Comparison of ENCODE assay signal across 14 cellular contexts in genomic region chr7:36261019-36261754, GRCh38.
A peak's percentile ranks its signal among the peaks of the same experiment; 100 is the strongest.
DNase-seq lines count a peak whose midpoint lies in the region; ATAC-seq and TF ChIP-seq lines count a peak whose summit lies in the region.
"Had no signal": no experiment of that assay in that cellular context is flagged by ENCODE, and none has a peak within 500 bp of the region (broad histone marks: within the 10 kb centered on the region; RNA-seq: fewer than 3 reads in every experiment).

No MANE protein-coding gene starts in this region.

- no peaks in the 10 kb centered on the region for H3K4me1 Mint-ChIP-seq in MCF 10A (ENCODE audit: insufficient read depth, unreplicated experiment)

- peak; percentile 20 for DNase-seq in AG04450 (ENCODE audit: low read depth, low spot score)
- DNase-seq in LNCaP clone FGC (ENCODE audit: low read depth) = peak; percentile 94
- peak; percentile 61 for DNase-seq in iris pigment epithelial cell (ENCODE audit: low read depth)
- no peak for DNase-seq in NCI-H128 (lab: John Stamatoyannopoulos, UW; ENCODE audit: unreplicated experiment)
- no peak for DNase-seq in MCF 10A (ENCODE audit: unreplicated experiment)
- DNase-seq: activated CD4-positive, alpha-beta memory T cell treated with anti-CD3 and anti-CD28 coated beads for 36 hours; CD4-positive, CD25-positive, alpha-beta regulatory T cell; kidney glomerular epithelial cell; posterior cingulate gyrus had no signal

- H3K4me3 ChIP-seq in AG04450 (ENCODE audit: low read depth, low read length) = no peak overlapping the region
- no peak overlapping the region for H3K4me3 ChIP-seq in LNCaP clone FGC (ENCODE audit: low read depth, low read length)
- H3K4me3 ChIP-seq: SJSA1 had no signal

- no peaks in the 10 kb centered on the region for H3K27me3 Mint-ChIP-seq in MCF 10A (ENCODE audit: insufficient read depth, unreplicated experiment)
- H3K27me3 Mint-ChIP-seq: activated CD4-positive, alpha-beta memory T cell treated with anti-CD3 and anti-CD28 coated beads for 36 hours; CD4-positive, CD25-positive, alpha-beta regulatory T cell had no signal

- H3K4me3 Mint-ChIP-seq in MCF 10A (ENCODE audit: unreplicated experiment) = no peak overlapping the region
- H3K4me3 Mint-ChIP-seq: activated CD4-positive, alpha-beta memory T cell treated with anti-CD3 and anti-CD28 coated beads for 36 hours; CD4-positive, CD25-positive, alpha-beta regulatory T cell had no signal

- BruUV-seq in MCF 10A (replicated peaks; lab: Mats Ljungman, UMichigan) = no TSS peak

- no peaks in the 10 kb centered on the region for H3K36me3 Mint-ChIP-seq in MCF 10A (ENCODE audit: insufficient read depth, unreplicated experiment)
- H3K36me3 Mint-ChIP-seq: activated CD4-positive, alpha-beta memory T cell treated with anti-CD3 and anti-CD28 coated beads for 36 hours; CD4-positive, CD25-positive, alpha-beta regulatory T cell had no signal

- H3K9me3 Mint-ChIP-seq in MCF 10A (ENCODE audit: unreplicated experiment) = peaks cover 3% of the 10 kb centered on the region

- H3K9me3 ChIP-seq in AG04450 (ENCODE audit: control insufficient read depth, insufficient read depth, low read length) = no peaks in the 10 kb centered on the region
- H3K9me3 ChIP-seq: SJSA1 had no signal

- peak overlapping the region; percentile 41 for H3K27ac ChIP-seq in AG04450 (ENCODE audit: low read depth, low read length)
- H3K27ac ChIP-seq: SJSA1 had no signal

- intact Hi-C loops in MCF 10A (cut with micrococcal nuclease) = no loop called here

- POLR2A ChIA-PET in AG04450 (lab: Yijun Ruan, JAX) (no interaction called here), MCF 10A (lab: Yijun Ruan, JAX) (interaction anchor here (0.6 kb wide), 1 partner anchor 181 kb away, joined by 3 read pairs; no protein-coding TSS in a partner anchor)

- CTCF ChIA-PET in AG04450 (lab: Charles Lee) (no interaction called here), MCF 10A (lab: Yijun Ruan, JAX) (no interaction called here)

- no peak overlapping the region for H3K27ac Mint-ChIP-seq in MCF 10A (ENCODE audit: low read depth, unreplicated experiment)
- H3K27ac Mint-ChIP-seq: activated CD4-positive, alpha-beta memory T cell treated with anti-CD3 and anti-CD28 coated beads for 36 hours had no signal

- TF ChIP-seq CTCF in AG04450 (IDR thresholded peaks at IDR 0.05; ENCODE audit: low read depth, low read length) = no peak
- TF ChIP-seq CTCF in LNCaP clone FGC (IDR thresholded peaks at IDR 0.05; ENCODE audit: control insufficient read depth, extremely low read depth, insufficient read depth) = no peak
- TF ChIP-seq CTCF in MCF 10A (IDR thresholded peaks at IDR 0.05; ENCODE audit: unreplicated experiment) = no peak

- H3K27me3 ChIP-seq in AG04450 (ENCODE audit: control insufficient read depth, insufficient read depth, low read length) = no peaks in the 10 kb centered on the region
- H3K27me3 ChIP-seq: SJSA1 had no signal

- ATAC-seq in GM18861 (IDR thresholded peaks at IDR 0.05; ENCODE audit: unreplicated experiment) (peak; percentile 56), HG02852 (IDR thresholded peaks at IDR 0.05; ENCODE audit: unreplicated experiment) (no peak), GM19023 (IDR thresholded peaks at IDR 0.05; ENCODE audit: unreplicated experiment) (no peak)
- ATAC-seq: esophagus mucosa had no signal

Comparison
In these comparisons a context has a peak if more than half of its experiments do, and no peak if none do; other contexts are left out.
1. DNase-seq: peak in AG04450 (single experiment), LNCaP clone FGC (single experiment) and iris pigment epithelial cell (single experiment); none in NCI-H128 (single experiment) and MCF 10A (single experiment).